ENCODE assay signal across 8 cellular contexts in the genomic region with DNA sequence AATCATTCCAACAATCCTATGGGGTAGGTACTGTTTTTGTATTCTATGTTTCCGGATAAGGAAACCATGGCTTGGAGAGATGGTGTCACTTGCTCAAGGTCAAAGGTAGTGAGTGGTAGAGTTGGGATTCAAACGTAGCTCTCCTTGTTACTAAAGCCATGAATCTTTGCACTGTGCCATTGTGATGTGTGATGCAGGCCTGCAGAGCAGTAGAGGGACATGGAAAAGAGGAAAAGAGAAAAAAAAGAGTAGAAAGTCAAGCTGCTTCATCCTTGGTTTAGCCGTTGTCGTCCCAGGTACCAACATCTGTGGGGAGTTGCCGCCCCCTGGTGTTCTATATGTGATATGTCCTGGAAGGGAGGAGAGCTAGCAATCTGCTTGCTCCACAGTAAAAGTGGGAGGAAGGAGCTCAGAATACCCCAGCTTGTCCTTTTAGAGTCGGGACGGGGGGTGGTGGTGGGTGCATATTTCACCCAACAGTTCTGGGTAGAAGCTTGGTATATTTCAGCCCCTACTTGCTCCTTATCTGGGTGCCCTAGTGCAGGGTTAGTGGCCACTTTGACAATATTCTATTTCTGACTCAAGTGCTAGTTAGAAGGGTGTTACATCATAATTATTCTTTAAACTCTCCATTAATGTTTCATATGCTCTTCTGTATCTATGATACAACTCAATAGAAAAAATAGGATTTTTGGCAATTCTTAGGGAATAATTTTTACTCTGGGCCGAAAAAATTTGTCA.
DNase-seq lines count a peak whose midpoint lies in the region; ATAC-seq and TF ChIP-seq lines count a peak whose summit lies in the region.

No MANE protein-coding gene starts in this region.

- peaks cover 4% of the 10 kb centered on the region for H3K27me3 Mint-ChIP-seq in neural progenitor cell (ENCODE audit: insufficient read depth, low read depth)
- no peaks in the 10 kb centered on the region for H3K27me3 Mint-ChIP-seq in stimulated activated naive CD8-positive, alpha-beta T cell treated with anti-CD3 and anti-CD28 coated beads, Interleukin-15, amount 100 ng/mL, for 72 hours

- peaks cover 10% of the 10 kb centered on the region for H3F3A ChIP-seq in neural progenitor cell (ENCODE audit: low read depth)

- H3K9me3 ChIP-seq in neural progenitor cell (ENCODE audit: low read depth), result no peaks in the 10 kb centered on the region

- H3K27ac Mint-ChIP-seq in neural progenitor cell, result peak overlapping the region; percentile 91
- H3K27ac Mint-ChIP-seq in stimulated activated naive CD8-positive, alpha-beta T cell treated with anti-CD3 and anti-CD28 coated beads, Interleukin-15, amount 100 ng/mL, for 72 hours, result no peak overlapping the region

- no peaks in the 10 kb centered on the region for H3K27me3 ChIP-seq in neural progenitor cell

- H3K36me3 ChIP-seq in neural progenitor cell, result no peaks in the 10 kb centered on the region

- H3K4me2 ChIP-seq in neural progenitor cell, result no peak overlapping the region

- no peaks in the 10 kb centered on the region for H4K20me1 ChIP-seq in neural progenitor cell (ENCODE audit: low read depth)

- peak; percentile 86 for ATAC-seq in stimulated activated naive CD8-positive, alpha-beta T cell treated with anti-CD3 and anti-CD28 coated beads, Interleukin-15, amount 100 ng/mL, for 72 hours

- no peak overlapping the region for H2AFZ ChIP-seq in neural progenitor cell (replicated peaks)

- no peak overlapping the region for H3K4me3 ChIP-seq in fibroblast of the aortic adventitia (ENCODE audit: low read depth, low read length)
- no peak overlapping the region for H3K4me3 ChIP-seq in neural progenitor cell

- H3K27ac ChIP-seq in neural progenitor cell, result no peak overlapping the region

- H3K4me3 Mint-ChIP-seq in neural progenitor cell, result no peak overlapping the region
- no peak overlapping the region for H3K4me3 Mint-ChIP-seq in stimulated activated naive CD8-positive, alpha-beta T cell treated with anti-CD3 and anti-CD28 coated beads, Interleukin-15, amount 100 ng/mL, for 72 hours

- peaks cover 50% of the 10 kb centered on the region for H3K4me1 Mint-ChIP-seq in neural progenitor cell
- peaks cover 6% of the 10 kb centered on the region for H3K4me1 Mint-ChIP-seq in stimulated activated naive CD8-positive, alpha-beta T cell treated with anti-CD3 and anti-CD28 coated beads, Interleukin-15, amount 100 ng/mL, for 72 hours

- no peaks in the 10 kb centered on the region for H3K36me3 Mint-ChIP-seq in neural progenitor cell

- no peak overlapping the region for H3K9ac ChIP-seq in neural progenitor cell

- H3K79me2 ChIP-seq in neural progenitor cell (ENCODE audit: low read depth), result no peaks in the 10 kb centered on the region

- no peaks in the 10 kb centered on the region for H3K9me3 Mint-ChIP-seq in neural progenitor cell
- H3K9me3 Mint-ChIP-seq in stimulated activated naive CD8-positive, alpha-beta T cell treated with anti-CD3 and anti-CD28 coated beads, Interleukin-15, amount 100 ng/mL, for 72 hours, result no peaks in the 10 kb centered on the region

- TF ChIP-seq CTCF in LNCAP (IDR thresholded peaks at IDR 0.05) (peak; percentile 70), fibroblast of the aortic adventitia (IDR thresholded peaks at IDR 0.05; ENCODE audit: insufficient read depth, low read length) (peak; percentile 76), neural progenitor cell (IDR thresholded peaks at IDR 0.05) (peak; percentile 94)

- DNase-seq in DMS79 (lab: John Stamatoyannopoulos, UW), result peak; percentile 26
- DNase-seq in RPMI8226, result peak; percentile 80
- peak; percentile 55 for DNase-seq in activated T-helper 1 cell treated with Interleukin-2 at 50 U/mL for 16 hours (ENCODE audit: low read depth)
- DNase-seq in fibroblast of the aortic adventitia (ENCODE audit: low read depth), result peak; percentile 82
- DNase-seq in neural progenitor cell (ENCODE audit: low spot score), result peak; percentile 86
- peak; percentile 68 to 74 for DNase-seq in stimulated activated naive CD8-positive, alpha-beta T cell treated with anti-CD3 and anti-CD28 coated beads, Interleukin-15, amount 100 ng/mL, for 72 hours
- no peak for DNase-seq in cortex of kidney (lab: John Stamatoyannopoulos, UW)

- H3K4me1 ChIP-seq in neural progenitor cell, result peaks cover 19% of the 10 kb centered on the region
